Comparison of ENCODE assay signal across 1 cellular context in the genomic region with DNA sequence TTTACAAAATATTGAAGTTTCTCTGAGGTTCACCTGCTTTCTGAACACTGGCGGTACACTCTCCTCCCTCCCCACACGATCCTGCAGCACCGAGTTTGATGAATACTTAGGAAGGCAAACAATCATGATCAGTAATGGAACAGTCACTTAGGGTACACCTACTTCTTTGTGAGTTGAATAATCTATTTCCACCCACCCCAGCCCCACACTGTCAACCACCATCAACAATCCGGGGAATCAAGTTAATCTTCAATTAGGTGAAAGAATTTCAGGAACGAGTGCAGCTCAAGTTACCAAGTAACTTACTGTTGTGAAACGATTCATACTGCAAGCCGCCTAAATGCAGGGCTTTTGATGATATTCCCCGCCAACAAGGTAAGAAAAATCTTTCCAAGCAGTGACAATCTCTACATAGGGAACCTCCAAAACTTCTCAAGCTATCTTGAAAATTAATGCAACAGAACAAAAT.
TF ChIP-seq lines count a peak whose summit lies in the region.

No MANE protein-coding gene starts in this region.

TF ChIP-seq in GM23338, 12 proteins besides CTCF, POLR2A, EP300 and RAD21 (continued from another document):
- TF ChIP-seq, protein P1, sequence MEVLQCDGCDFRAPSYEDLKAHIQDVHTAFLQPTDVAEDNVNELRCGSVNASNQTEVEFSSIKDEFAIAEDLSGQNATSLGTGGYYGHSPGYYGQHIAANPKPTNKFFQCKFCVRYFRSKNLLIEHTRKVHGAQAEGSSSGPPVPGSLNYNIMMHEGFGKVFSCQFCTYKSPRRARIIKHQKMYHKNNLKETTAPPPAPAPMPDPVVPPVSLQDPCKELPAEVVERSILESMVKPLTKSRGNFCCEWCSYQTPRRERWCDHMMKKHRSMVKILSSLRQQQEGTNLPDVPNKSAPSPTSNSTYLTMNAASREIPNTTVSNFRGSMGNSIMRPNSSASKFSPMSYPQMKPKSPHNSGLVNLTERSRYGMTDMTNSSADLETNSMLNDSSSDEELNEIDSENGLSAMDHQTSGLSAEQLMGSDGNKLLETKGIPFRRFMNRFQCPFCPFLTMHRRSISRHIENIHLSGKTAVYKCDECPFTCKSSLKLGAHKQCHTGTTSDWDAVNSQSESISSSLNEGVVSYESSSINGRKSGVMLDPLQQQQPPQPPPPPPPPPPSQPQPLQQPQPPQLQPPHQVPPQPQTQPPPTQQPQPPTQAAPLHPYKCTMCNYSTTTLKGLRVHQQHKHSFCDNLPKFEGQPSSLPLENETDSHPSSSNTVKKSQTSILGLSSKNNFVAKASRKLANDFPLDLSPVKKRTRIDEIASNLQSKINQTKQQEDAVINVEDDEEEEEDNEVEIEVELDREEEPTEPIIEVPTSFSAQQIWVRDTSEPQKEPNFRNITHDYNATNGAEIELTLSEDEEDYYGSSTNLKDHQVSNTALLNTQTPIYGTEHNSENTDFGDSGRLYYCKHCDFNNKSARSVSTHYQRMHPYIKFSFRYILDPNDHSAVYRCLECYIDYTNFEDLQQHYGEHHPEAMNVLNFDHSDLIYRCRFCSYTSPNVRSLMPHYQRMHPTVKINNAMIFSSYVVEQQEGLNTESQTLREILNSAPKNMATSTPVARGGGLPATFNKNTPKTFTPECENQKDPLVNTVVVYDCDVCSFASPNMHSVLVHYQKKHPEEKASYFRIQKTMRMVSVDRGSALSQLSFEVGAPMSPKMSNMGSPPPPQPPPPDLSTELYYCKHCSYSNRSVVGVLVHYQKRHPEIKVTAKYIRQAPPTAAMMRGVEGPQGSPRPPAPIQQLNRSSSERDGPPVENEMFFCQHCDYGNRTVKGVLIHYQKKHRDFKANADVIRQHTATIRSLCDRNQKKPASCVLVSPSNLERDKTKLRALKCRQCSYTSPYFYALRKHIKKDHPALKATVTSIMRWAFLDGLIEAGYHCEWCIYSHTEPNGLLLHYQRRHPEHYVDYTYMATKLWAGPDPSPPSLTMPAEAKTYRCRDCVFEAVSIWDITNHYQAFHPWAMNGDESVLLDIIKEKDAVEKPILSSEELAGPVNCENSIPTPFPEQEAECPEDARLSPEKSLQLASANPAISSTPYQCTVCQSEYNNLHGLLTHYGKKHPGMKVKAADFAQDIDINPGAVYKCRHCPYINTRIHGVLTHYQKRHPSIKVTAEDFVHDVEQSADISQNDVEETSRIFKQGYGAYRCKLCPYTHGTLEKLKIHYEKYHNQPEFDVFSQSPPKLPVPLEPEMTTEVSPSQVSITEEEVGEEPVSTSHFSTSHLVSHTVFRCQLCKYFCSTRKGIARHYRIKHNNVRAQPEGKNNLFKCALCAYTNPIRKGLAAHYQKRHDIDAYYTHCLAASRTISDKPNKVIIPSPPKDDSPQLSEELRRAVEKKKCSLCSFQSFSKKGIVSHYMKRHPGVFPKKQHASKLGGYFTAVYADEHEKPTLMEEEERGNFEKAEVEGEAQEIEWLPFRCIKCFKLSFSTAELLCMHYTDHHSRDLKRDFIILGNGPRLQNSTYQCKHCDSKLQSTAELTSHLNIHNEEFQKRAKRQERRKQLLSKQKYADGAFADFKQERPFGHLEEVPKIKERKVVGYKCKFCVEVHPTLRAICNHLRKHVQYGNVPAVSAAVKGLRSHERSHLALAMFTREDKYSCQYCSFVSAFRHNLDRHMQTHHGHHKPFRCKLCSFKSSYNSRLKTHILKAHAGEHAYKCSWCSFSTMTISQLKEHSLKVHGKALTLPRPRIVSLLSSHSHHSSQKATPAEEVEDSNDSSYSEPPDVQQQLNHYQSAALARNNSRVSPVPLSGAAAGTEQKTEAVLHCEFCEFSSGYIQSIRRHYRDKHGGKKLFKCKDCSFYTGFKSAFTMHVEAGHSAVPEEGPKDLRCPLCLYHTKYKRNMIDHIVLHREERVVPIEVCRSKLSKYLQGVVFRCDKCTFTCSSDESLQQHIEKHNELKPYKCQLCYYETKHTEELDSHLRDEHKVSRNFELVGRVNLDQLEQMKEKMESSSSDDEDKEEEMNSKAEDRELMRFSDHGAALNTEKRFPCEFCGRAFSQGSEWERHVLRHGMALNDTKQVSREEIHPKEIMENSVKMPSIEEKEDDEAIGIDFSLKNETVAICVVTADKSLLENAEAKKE (CRISPR knock-in tag; IDR thresholded peaks at IDR 0.05), result no peak
- 0 out of 2 replicates have a peak, but pooled peaks have one; percentile 4 for TF ChIP-seq NANOG (IDR thresholded peaks at IDR 0.05; ENCODE audit: borderline replicate concordance)
- no peak for TF ChIP-seq ZNF114 (CRISPR knock-in tag; IDR thresholded peaks at IDR 0.05)
